9 cellular contexts compared by ENCODE assay signal in the genomic region with DNA sequence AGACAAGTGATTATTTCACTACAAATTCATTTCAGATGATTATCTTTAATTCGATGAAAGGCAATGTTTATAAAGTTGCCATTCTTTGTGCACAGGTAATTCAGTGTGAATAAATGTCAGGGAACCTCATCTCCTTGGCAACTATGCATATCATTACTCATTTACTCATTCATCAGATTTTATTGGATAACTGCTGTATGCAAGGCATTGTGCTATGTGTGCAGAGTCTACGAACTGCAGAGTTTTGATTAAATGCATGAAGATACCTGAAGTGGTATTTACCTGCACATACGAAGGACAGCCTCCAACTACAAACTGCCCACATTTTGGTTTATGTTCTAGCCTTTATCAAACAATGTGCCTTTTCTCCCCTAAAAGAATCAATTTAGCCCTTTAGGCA. TPM values are rescaled to one million over a fixed set of nuclear protein-coding genes. Genes with fewer than 3 reads are reported as not detected.
DNase-seq lines count a peak whose midpoint lies in the region; ATAC-seq and TF ChIP-seq lines count a peak whose summit lies in the region.
"Had no signal": no experiment of that assay in that cellular context is flagged by ENCODE, and none has a peak within 500 bp of the region (broad histone marks: within the 10 kb centered on the region; RNA-seq: fewer than 3 reads in every experiment).

No MANE protein-coding gene starts in this region.

- 11 to 55% methylated on average over 3 of the region's 3 CpGs for WGBS in sigmoid colon, 2 donors

- no peaks in the 10 kb centered on the region; the same call in 1 of the 2 replicates for H3K27me3 ChIP-seq in SJSA1 (replicated peaks)
- no peaks in the 10 kb centered on the region for H3K27me3 ChIP-seq in sigmoid colon

- H3K36me3 ChIP-seq in SJSA1 = peaks cover 79% of the 10 kb centered on the region
- no peaks in the 10 kb centered on the region for H3K36me3 ChIP-seq in sigmoid colon

- H3K4me1 ChIP-seq in SJSA1 (replicated peaks) (peaks cover 59% of the 10 kb centered on the region), sigmoid colon (peaks cover 0 to 64% (median 57%) of the 10 kb centered on the region in 4 donors)

- H3K27ac ChIP-seq in SJSA1 (peak overlapping the region; percentile 91), sigmoid colon (peak overlapping the region; percentile 90 to 96 (median 90))

- DNase-seq in GM04504 (ENCODE audit: low read depth) = peak; percentile 16
- DNase-seq in SJSA1 (ENCODE audit: low read depth in 1 of 2, low spot score in 2 of 2) = no peak
- DNase-seq in foreskin fibroblast = peak in 1 of 2 donors; percentile 17
- DNase-seq in sigmoid colon = no peak
- no peak for DNase-seq in 8988T
- DNase-seq: DND-41 had no signal

- H3K9me3 ChIP-seq in SJSA1 (replicated peaks) = no peaks in the 10 kb centered on the region
- no peaks in the 10 kb centered on the region for H3K9me3 ChIP-seq in sigmoid colon

- ATAC-seq in HG03025 (IDR thresholded peaks at IDR 0.05; ENCODE audit: low FRiP score, unreplicated experiment) (no peak), HG03442 (IDR thresholded peaks at IDR 0.05; ENCODE audit: unreplicated experiment) (no peak), HG02938 (IDR thresholded peaks at IDR 0.05; ENCODE audit: unreplicated experiment) (no peak)

- no peak for TF ChIP-seq CTCF in foreskin fibroblast (IDR thresholded peaks at IDR 0.05; ENCODE audit: low read depth, low read length)
- TF ChIP-seq CTCF in sigmoid colon (IDR thresholded peaks at IDR 0.05) = no peak

- TF ChIP-seq EP300 in sigmoid colon (IDR thresholded peaks at IDR 0.05) = no peak

- no peak for TF ChIP-seq POLR2A in sigmoid colon (IDR thresholded peaks at IDR 0.05)

- peak overlapping the region; percentile 88 for H3K4me3 ChIP-seq in SJSA1
- peak overlapping the region; percentile 95 to 98 for H3K4me3 ChIP-seq in foreskin fibroblast (ENCODE audit: low read depth in 1 of 2, low read length in 2 of 2)
- peak overlapping the region in 3 of 4 donors; percentile 67 to 81 (median 81) for H3K4me3 ChIP-seq in sigmoid colon

- intact Hi-C loops in sigmoid colon (cut with DNase I) = loop anchor here (2.0 to 10.0 kb wide), 6 partner anchors 317 to 1152 kb away; a partner anchor contains a TSS

RNA-seq across cellular contexts. Expression of a gene that starts 3.5 kb away (rescaled TPM):
- 170 and 178 TPM in 2 replicates for total RNA-seq in SJSA1 (2014; rRNA removed; shearing (Covaris generic))
- 100 to 1,000 TPM in 1 of 4 donors, 10 to 100 TPM in 3; 28.9 to 171 (median 30.5) TPM for total RNA-seq in sigmoid colon
- 10 to 100 TPM; 22.3 to 45.0 (median 41.6) TPM for polyA plus RNA-seq in sigmoid colon
